In the genomic region with DNA sequence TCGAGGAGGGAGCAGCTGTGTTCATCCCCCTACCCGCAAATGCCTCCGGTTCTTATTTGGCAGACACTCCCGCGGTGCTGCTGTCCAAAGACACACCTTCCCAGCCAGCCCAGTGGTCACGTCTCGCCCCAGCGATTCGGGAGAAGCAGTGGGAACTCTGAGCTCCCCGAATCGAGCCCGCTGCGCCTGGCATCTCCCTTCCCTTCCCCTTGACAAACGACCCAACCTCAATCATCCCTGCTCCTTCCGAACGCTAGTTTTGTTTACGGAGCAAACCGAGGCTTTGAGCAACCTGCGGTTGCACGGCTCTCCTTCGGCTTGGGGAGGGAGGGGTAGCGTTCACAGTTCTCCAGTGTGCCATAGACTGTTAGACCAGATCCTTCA, we compare ENCODE assay signal across 11 cellular contexts. TPM values are rescaled to one million over a fixed set of nuclear protein-coding genes. Genes with fewer than 3 reads are reported as not detected.
DNase-seq lines count a peak whose midpoint lies in the region; ATAC-seq, FAIRE-seq and TF ChIP-seq lines count a peak whose summit lies in the region.
"Had no signal": no experiment of that assay in that cellular context is flagged by ENCODE, and none has a peak within 500 bp of the region (broad histone marks: within the 10 kb centered on the region; RNA-seq: fewer than 3 reads in every experiment).

No MANE protein-coding gene starts in this region.

- ATAC-seq in GM21360 (IDR thresholded peaks at IDR 0.05; ENCODE audit: unreplicated experiment) (no peak), HG02610 (IDR thresholded peaks at IDR 0.05; ENCODE audit: unreplicated experiment) (no peak)
- ATAC-seq: activated T-helper 17 cell treated with anti-CD3 and anti-CD28 coated beads, Interleukin-2, amount 50 U/mL, for 72 hours had no signal

- CTCF ChIA-PET in AG04449 (lab: Yijun Ruan, JAX) (interaction anchor here (1.5 kb wide), 1 partner anchor 22 kb away, joined by 3 read pairs; no protein-coding TSS in a partner anchor), endothelial cell of umbilical vein (lab: Charles Lee) (interaction anchor here (0.7 to 1.0 kb wide), 2 partner anchors 285 to 564 kb away, joined by 3 to 4 read pairs; no protein-coding TSS in a partner anchor)

- H3K27ac ChIP-seq in endothelial cell of umbilical vein (ENCODE audit: insufficient read depth, low read depth, low read length) (no peak overlapping the region), muscle layer of duodenum (ENCODE audit: low read length) (no peak overlapping the region)

- peak overlapping the region; percentile 3 for H3K9ac ChIP-seq in endothelial cell of umbilical vein (replicated peaks; ENCODE audit: extremely low read depth, insufficient read depth, low read length)

- H3K4me3 ChIP-seq in AG04449 (ENCODE audit: low read depth, low read length) = peak overlapping the region; percentile 41
- peak overlapping the region in 1 of 3 experiments; percentile 40 for H3K4me3 ChIP-seq in endothelial cell of umbilical vein (replicated peaks in 1 of 3; ENCODE audit: insufficient read depth in 1 of 3, low read depth in 1 of 3, low read length in 3 of 3)
- peak overlapping the region; percentile 21 to 60 for H3K4me3 ChIP-seq in muscle layer of duodenum (ENCODE audit: low read depth in 1 of 2, low read length in 2 of 2)

- no peaks in the 10 kb centered on the region for H3K36me3 ChIP-seq in endothelial cell of umbilical vein (ENCODE audit: control insufficient read depth in 2 of 2, extremely low read depth in 1 of 2, insufficient read depth in 2 of 2, low read length in 2 of 2)
- H3K36me3 ChIP-seq in muscle layer of duodenum (ENCODE audit: control insufficient read depth in 1 of 2, insufficient read depth in 2 of 2, low read length in 2 of 2) = no peaks in the 10 kb centered on the region

- no peak overlapping the region for H2AFZ ChIP-seq in endothelial cell of umbilical vein (ENCODE audit: low read depth, low read length)

- H3K9me3 ChIP-seq in endothelial cell of umbilical vein (replicated peaks; ENCODE audit: control insufficient read depth, insufficient read depth, low read length) = no peaks in the 10 kb centered on the region
- H3K9me3 ChIP-seq in muscle layer of duodenum (ENCODE audit: control insufficient read depth in 1 of 2, low read length in 2 of 2) = no peaks in the 10 kb centered on the region
- H3K9me3 ChIP-seq: Caco-2 had no signal

- H3K9me1 ChIP-seq in endothelial cell of umbilical vein (replicated peaks; ENCODE audit: control insufficient read depth, extremely low read depth, insufficient read depth, low read length) = no peaks in the 10 kb centered on the region

- peak overlapping the region; percentile 45 for H3K4me2 ChIP-seq in endothelial cell of umbilical vein (ENCODE audit: insufficient read depth, low read length)

- no peak for FAIRE-seq in endothelial cell of umbilical vein (lab: Jason Lieb, UNC)

- dilution Hi-C loops in endothelial cell of umbilical vein (cut with MboI; ENCODE audit: extremely low pct_ligation_motif_present, low sequenced_read_pairs) = no loop called here

- H3K79me2 ChIP-seq in endothelial cell of umbilical vein (ENCODE audit: control insufficient read depth, insufficient read depth, low read length) = no peaks in the 10 kb centered on the region

- DNase-seq in AG04449 (ENCODE audit: low read depth, low spot score) (no peak), NCI-H1092 (lab: John Stamatoyannopoulos, UW) (peak; percentile 22), endothelial cell of umbilical vein (ENCODE audit: low read depth, low spot score) (no peak), HPDE6-E6E7 (ENCODE audit: extremely low spot score) (no peak)
- no peak for DNase-seq in stimulated activated CD4-positive, alpha-beta T cell treated with anti-CD3 and anti-CD28 coated beads, Interleukin-2, amount 100 ng/mL, for 48 hours
- DNase-seq: Caco-2, NCI-H2029 had no signal

- H3K27me3 ChIP-seq in endothelial cell of umbilical vein (ENCODE audit: control insufficient read depth in 2 of 2, insufficient read depth in 2 of 2, low read length in 2 of 2) (peaks cover 18 to 32% of the 10 kb centered on the region in 2 experiments), muscle layer of duodenum (ENCODE audit: low read depth, low read length) (no peaks in the 10 kb centered on the region)

- no peak for TF ChIP-seq POLR2A in endothelial cell of umbilical vein (IDR thresholded peaks at IDR 0.05; ENCODE audit: low read depth, low read length)

- H3K4me1 ChIP-seq in endothelial cell of umbilical vein (ENCODE audit: control insufficient read depth, extremely low read depth, insufficient read depth, low read length) (no peaks in the 10 kb centered on the region), muscle layer of duodenum (ENCODE audit: control insufficient read depth in 1 of 2, insufficient read depth in 2 of 2, low read length in 2 of 2) (peaks cover 0 to 6% of the 10 kb centered on the region in 2 donors)
- H3K4me1 ChIP-seq: Caco-2 had no signal

- BruUV-seq in endothelial cell of umbilical vein (replicated peaks; lab: Mats Ljungman, UMichigan) = no TSS peak

- no peak for TF ChIP-seq CTCF in AG04449 (IDR thresholded peaks at IDR 0.05; ENCODE audit: insufficient read depth, low read length, missing control alignments)
- no peak for TF ChIP-seq CTCF in endothelial cell of umbilical vein (IDR thresholded peaks at IDR 0.05; ENCODE audit: extremely low read depth in 1 of 2, insufficient read depth in 1 of 2, low read depth in 1 of 2, low read length in 2 of 2)

- intact Hi-C loops in endothelial cell of umbilical vein (cut with micrococcal nuclease) = no loop called here

- H4K20me1 ChIP-seq in endothelial cell of umbilical vein (replicated peaks; ENCODE audit: control insufficient read depth, extremely low read depth, insufficient read depth, low read length) = no peaks in the 10 kb centered on the region

- POLR2A ChIA-PET in AG04449 (lab: Yijun Ruan, JAX) = no interaction called here
- POLR2A ChIA-PET in endothelial cell of umbilical vein (lab: Charles Lee) = no interaction called here

TF ChIP-seq in endothelial cell of umbilical vein, 7 proteins besides CTCF, POLR2A, EP300 and RAD21:
- TF ChIP-seq MYC (IDR thresholded peaks at IDR 0.05; ENCODE audit: low read depth, low read length) (no peak), POLR2AphosphoS5 (IDR thresholded peaks at IDR 0.05; ENCODE audit: insufficient read depth, low read depth, low read length) (no peak), FOS (IDR thresholded peaks at IDR 0.05; ENCODE audit: borderline replicate concordance, insufficient read depth, low read length) (no peak), JUN (IDR thresholded peaks at IDR 0.05; ENCODE audit: borderline replicate concordance, insufficient read depth, insufficient read length, low read depth) (no peak), MAX (IDR thresholded peaks at IDR 0.05; ENCODE audit: insufficient read depth, insufficient read length) (no peak), GATA2 (IDR thresholded peaks at IDR 0.05; ENCODE audit: insufficient read depth, insufficient read length, low read depth, low read length) (no peak), EZH2 (IDR thresholded peaks at IDR 0.05; ENCODE audit: borderline replicate concordance, low read depth, low read length, severe bottlenecking) (peak; percentile 13)

RNA-seq across cellular contexts. Expression of gene FRMPD4, which starts 0.3 kb away (rescaled TPM):
- not detected in 2 replicates for total RNA-seq in endothelial cell of umbilical vein
- not detected in 2 replicates for polyA plus RNA-seq in endothelial cell of umbilical vein
- under 0.01 TPM in 1 of 2 replicates, not detected in the other for polyA plus RNA-seq in endothelial cell of umbilical vein (2011; cell fraction: cytosol; rRNA removed)
- not detected in 2 replicates for polyA plus RNA-seq in endothelial cell of umbilical vein (2011; cell fraction: nucleus; rRNA removed)
- not detected in 2 replicates for polyA plus RNA-seq in endothelial cell of umbilical vein (2012)
- not detected in 2 replicates for polyA minus RNA-seq in endothelial cell of umbilical vein
- polyA minus RNA-seq in endothelial cell of umbilical vein (2011; cell fraction: cytosol; rRNA and poly(A)+ RNA removed) = not detected
- not detected in 2 replicates for polyA minus RNA-seq in endothelial cell of umbilical vein (2011; cell fraction: nucleus; rRNA and poly(A)+ RNA removed)
- total RNA-seq: activated T-helper 17 cell treated with anti-CD3 and anti-CD28 coated beads, Interleukin-2, amount 50 U/mL, for 72 hours; Caco-2 had no signal
